Comparison of ENCODE assay signal across 8 cellular contexts in the genomic region with DNA sequence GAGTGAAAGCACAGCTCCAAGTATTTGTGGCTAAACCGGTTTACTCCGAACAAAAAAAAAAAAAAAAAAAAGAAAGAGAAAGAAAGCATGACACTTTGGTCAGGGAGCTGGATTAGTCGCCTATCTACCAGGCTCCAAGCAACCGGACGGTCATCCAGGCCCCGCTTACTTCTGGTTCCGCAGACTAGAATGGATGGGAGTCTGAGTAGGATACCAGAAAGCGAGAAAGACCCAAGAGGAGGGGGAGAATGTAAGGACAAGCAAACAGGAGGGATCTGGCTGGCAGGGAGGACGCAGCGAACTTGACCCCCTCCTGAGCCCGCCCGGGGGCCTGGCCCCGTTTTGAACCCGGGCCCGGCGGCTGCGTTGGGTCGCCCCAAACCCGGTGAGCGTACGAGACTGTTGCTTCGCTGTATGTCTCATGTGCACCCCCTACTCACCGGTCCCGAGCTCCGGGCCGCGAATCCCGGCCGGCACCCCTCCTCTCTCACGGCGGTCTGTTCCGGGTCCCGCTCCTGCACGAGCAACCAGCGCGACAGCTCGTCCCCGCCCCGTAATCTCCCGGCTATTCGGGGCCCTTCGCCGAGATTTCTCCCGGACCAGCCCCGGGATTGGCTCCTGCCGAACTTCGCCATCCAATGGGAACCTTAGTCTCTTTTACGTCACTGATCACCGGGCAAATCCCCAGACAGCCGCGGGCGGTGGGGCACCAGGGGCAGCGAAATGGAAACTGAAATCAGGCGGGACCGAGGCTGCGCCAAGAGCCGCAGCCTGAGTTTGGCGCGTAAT. TPM values are rescaled to one million over a fixed set of nuclear protein-coding genes. Genes with fewer than 3 reads are reported as not detected.
DNase-seq lines count a peak whose midpoint lies in the region; ATAC-seq and TF ChIP-seq lines count a peak whose summit lies in the region.

A gene with protein sequence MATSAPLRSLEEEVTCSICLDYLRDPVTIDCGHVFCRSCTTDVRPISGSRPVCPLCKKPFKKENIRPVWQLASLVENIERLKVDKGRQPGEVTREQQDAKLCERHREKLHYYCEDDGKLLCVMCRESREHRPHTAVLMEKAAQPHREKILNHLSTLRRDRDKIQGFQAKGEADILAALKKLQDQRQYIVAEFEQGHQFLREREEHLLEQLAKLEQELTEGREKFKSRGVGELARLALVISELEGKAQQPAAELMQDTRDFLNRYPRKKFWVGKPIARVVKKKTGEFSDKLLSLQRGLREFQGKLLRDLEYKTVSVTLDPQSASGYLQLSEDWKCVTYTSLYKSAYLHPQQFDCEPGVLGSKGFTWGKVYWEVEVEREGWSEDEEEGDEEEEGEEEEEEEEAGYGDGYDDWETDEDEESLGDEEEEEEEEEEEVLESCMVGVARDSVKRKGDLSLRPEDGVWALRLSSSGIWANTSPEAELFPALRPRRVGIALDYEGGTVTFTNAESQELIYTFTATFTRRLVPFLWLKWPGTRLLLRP (minus strand): TSS at position 542 of the 789 bp plus-strand sequence. CDS start 14,303 bp downstream, outside the sequence.

- no peaks in the 10 kb centered on the region for H3K27me3 Mint-ChIP-seq in CD8-positive, alpha-beta memory T cell

- H3K36me3 ChIP-seq in CD8-positive, alpha-beta memory T cell (ENCODE audit: insufficient read depth, low read length), result no peaks in the 10 kb centered on the region
- no peaks in the 10 kb centered on the region for H3K36me3 ChIP-seq in lung (ENCODE audit: control insufficient read depth in 2 of 2, insufficient read depth in 2 of 2, low read length in 2 of 2)

- H3K4me3 ChIP-seq in CD8-positive, alpha-beta memory T cell (ENCODE audit: low read length), result peak within 1 kb of the TSS; percentile 78
- H3K4me3 ChIP-seq in lung, result peak within 1 kb of the TSS; percentile 88

- H3K4me1 Mint-ChIP-seq in CD8-positive, alpha-beta memory T cell, result peaks cover 54 to 64% (median 60%) of the 10 kb centered on the region in 3 donors

- peaks cover 0 to 31% (median 8%) of the 10 kb centered on the region in 3 donors for H3K36me3 Mint-ChIP-seq in CD8-positive, alpha-beta memory T cell

- 0 to 1% methylated on average over 57 to 59 of the region's 59 CpGs for WGBS in lung, 2 donors

- H3K9me3 ChIP-seq in CD8-positive, alpha-beta memory T cell (ENCODE audit: low read length), result no peaks in the 10 kb centered on the region
- no peaks in the 10 kb centered on the region for H3K9me3 ChIP-seq in lung (ENCODE audit: control insufficient read depth in 2 of 2, insufficient read depth in 1 of 2, low read length in 1 of 2)

- ATAC-seq in GM19468 (IDR thresholded peaks at IDR 0.05; ENCODE audit: extremely low read depth, unreplicated experiment), result peak; percentile 86
- ATAC-seq in lung (ENCODE audit: insufficient read depth, low FRiP score), result peak; percentile 95

- no peak for TF ChIP-seq CTCF in lung (IDR thresholded peaks at IDR 0.05; ENCODE audit: control extremely low read depth, extremely low read depth)

- DNase-seq in CD8-positive, alpha-beta memory T cell, result peak; percentile 93 to 98 (median 98)
- DNase-seq in HS-5 (ENCODE audit: low read depth) (peak; percentile 94), lung (ENCODE audit: low spot score) (peak; percentile 98)
- DNase-seq in NK-92 treated with Interleukin-12 subunit alpha and Interleukin-12 subunit beta, amount 100 ng/mL, for 24 hours (lab: John Stamatoyannopoulos, UW), result peak; percentile 94
- DNase-seq in activated CD8-positive, alpha-beta memory T cell treated with anti-CD3 and anti-CD28 coated beads for 24 hours, result peak; percentile 97
- DNase-seq in effector CD8-positive, alpha-beta T cell (lab: John Stamatoyannopoulos, UW), result peak; percentile 94
- DNase-seq in stimulated activated CD4-positive, alpha-beta T cell treated with anti-CD3 and anti-CD28 coated beads, TNF-alpha, amount 100 ng/mL, for 4 hours (ENCODE audit: low read depth in 3 of 3), result peak; percentile 86 to 94 (median 93)

- CTCF ChIA-PET in CD8-positive, alpha-beta memory T cell (lab: Charles Lee), result interaction anchor here (1.0 to 2.5 kb wide), 3 partner anchors 9 to 82 kb away, joined by 3 to 8 read pairs (median 3); no protein-coding TSS in a partner anchor

- peaks cover 44% of the 10 kb centered on the region for H3K4me1 ChIP-seq in CD8-positive, alpha-beta memory T cell (ENCODE audit: insufficient read depth, low read length)
- peaks cover 8 to 16% of the 10 kb centered on the region in 2 donors for H3K4me1 ChIP-seq in lung (ENCODE audit: control insufficient read depth in 2 of 2, insufficient read depth in 2 of 2, low read length in 2 of 2)

- H3K27ac ChIP-seq in CD8-positive, alpha-beta memory T cell (ENCODE audit: low read depth, low read length), result peak within 1 kb of the TSS; percentile 97
- peak within 1 kb of the TSS; percentile 98 for H3K27ac ChIP-seq in lung (ENCODE audit: low read depth in 1 of 2, low read length in 1 of 2)

- no peaks in the 10 kb centered on the region for H3K9me3 Mint-ChIP-seq in CD8-positive, alpha-beta memory T cell

- POLR2A ChIA-PET in CD8-positive, alpha-beta memory T cell (lab: Charles Lee), result interaction anchor here (0.6 to 2.6 kb wide), 7 partner anchors 15 to 1438 kb away, joined by 3 to 24 read pairs (median 3); partner anchors contain the start of genes PPP1R11 and TRIM39

- no peaks in the 10 kb centered on the region for H3K27me3 ChIP-seq in CD8-positive, alpha-beta memory T cell (ENCODE audit: insufficient read depth, low read length, poor library complexity, severe bottlenecking)
- H3K27me3 ChIP-seq in lung (ENCODE audit: control insufficient read depth, insufficient read depth), result no peaks in the 10 kb centered on the region

- peak within 1 kb of the TSS; percentile 96 to 100 (median 100) for H3K27ac Mint-ChIP-seq in CD8-positive, alpha-beta memory T cell

- H3K4me3 Mint-ChIP-seq in CD8-positive, alpha-beta memory T cell, result peak within 1 kb of the TSS; percentile 87 to 98 (median 94)

RNA-seq across cellular contexts. Expression of the gene that starts here (rescaled TPM):
- 100 to 1,000 TPM in 1 of 2 experiments, 10 to 100 TPM in 1; 94.6 to 102 TPM for total RNA-seq in CD8-positive, alpha-beta memory T cell
- polyA plus RNA-seq in CD8-positive, alpha-beta memory T cell, result 52.9 TPM
- 10 to 100 TPM; 33.8 to 51.4 TPM for total RNA-seq in lung
- polyA plus RNA-seq in lung, result 10 to 100 TPM; 32.1 to 42.4 TPM

Comparison
In these comparisons a context has a peak if more than half of its experiments do, and no peak if none do; other contexts are left out.
1. Peak in every context shown above with its lines: DNase-seq, ATAC-seq, H3K4me3 ChIP-seq and H3K27ac ChIP-seq.